21 cellular contexts compared by ENCODE assay signal in genomic region chr3:54086639-54087405, GRCh38. TPM values are rescaled to one million over a fixed set of nuclear protein-coding genes. Genes with fewer than 3 reads are reported as not detected.
A peak's percentile ranks its signal among the peaks of the same experiment; 100 is the strongest.
DNase-seq lines count a peak whose midpoint lies in the region; ATAC-seq, FAIRE-seq and TF ChIP-seq lines count a peak whose summit lies in the region.
"Had no signal": no experiment of that assay in that cellular context is flagged by ENCODE, and none has a peak within 500 bp of the region (broad histone marks: within the 10 kb centered on the region; RNA-seq: fewer than 3 reads in every experiment).

No MANE protein-coding gene starts in this region.

- no peaks in the 10 kb centered on the region for H3K36me3 ChIP-seq in Caco-2 (ENCODE audit: control insufficient read depth, insufficient read depth, low read length)
- no peaks in the 10 kb centered on the region for H3K36me3 ChIP-seq in neural progenitor cell
- H3K36me3 ChIP-seq in kidney (ENCODE audit: control insufficient read depth in 1 of 2, insufficient read depth in 2 of 2, low read length in 2 of 2), result no peaks in the 10 kb centered on the region
- H3K36me3 ChIP-seq in gastrocnemius medialis, result no peaks in the 10 kb centered on the region
- H3K36me3 ChIP-seq: BLaER1 treated with 17β-estradiol and CSF1 and Interleukin-3, amounts not matched to agents 10 nM and 100 nM; HAP-1 had no signal

- H3K9me3 ChIP-seq in Caco-2 (no peaks in the 10 kb centered on the region), neural progenitor cell (ENCODE audit: low read depth) (no peaks in the 10 kb centered on the region), kidney (ENCODE audit: control insufficient read depth in 1 of 2, low read length in 2 of 2) (no peaks in the 10 kb centered on the region), gastrocnemius medialis (no peaks in the 10 kb centered on the region)
- H3K9me3 ChIP-seq: HAP-1 had no signal

- BruUV-seq in Caco-2 (replicated peaks; lab: Mats Ljungman, UMichigan), result no TSS peak

- peaks cover 2% of the 10 kb centered on the region for H3K27me3 ChIP-seq in Caco-2 (replicated peaks; ENCODE audit: control insufficient read depth, insufficient read depth, low read length)
- peaks cover 44% of the 10 kb centered on the region for H3K27me3 ChIP-seq in neural progenitor cell
- H3K27me3 ChIP-seq in gastrocnemius medialis, result peaks cover 11 to 17% (median 16%) of the 10 kb centered on the region in 3 donors
- H3K27me3 ChIP-seq: BLaER1 treated with 17β-estradiol and CSF1 and Interleukin-3, amounts not matched to agents 10 nM and 100 nM had no signal

- intact Hi-C loops in Caco-2 (cut with micrococcal nuclease; ENCODE audit: unreplicated experiment), result no loop called here
- intact Hi-C loops in left colon (cut with DNase I, micrococcal nuclease), result no loop called here
- intact Hi-C loops in kidney (cut with DNase I), result no loop called here
- intact Hi-C loops in gastrocnemius medialis (cut with DNase I; ENCODE audit: low total_unique reads), result no loop called here

- POLR2A ChIA-PET in Caco-2 (lab: Charles Lee), result no interaction called here
- POLR2A ChIA-PET in WTC11 (lab: Charles Lee), result no interaction called here

- H3K27me3 Mint-ChIP-seq in Caco-2 (ENCODE audit: insufficient read depth, unreplicated experiment) (peaks cover 14% of the 10 kb centered on the region), WTC11 (ENCODE audit: low read depth) (peaks cover 33% of the 10 kb centered on the region), neural progenitor cell (ENCODE audit: insufficient read depth, low read depth) (peaks cover 12% of the 10 kb centered on the region)

- no peaks in the 10 kb centered on the region for H3K4me1 ChIP-seq in Caco-2
- H3K4me1 ChIP-seq in neural progenitor cell, result peaks cover 2% of the 10 kb centered on the region
- peaks cover 0 to 2% of the 10 kb centered on the region in 2 donors for H3K4me1 ChIP-seq in kidney (ENCODE audit: control insufficient read depth in 1 of 2, insufficient read depth in 1 of 2, low read depth in 1 of 2, low read length in 2 of 2)
- no peaks in the 10 kb centered on the region for H3K4me1 ChIP-seq in gastrocnemius medialis
- H3K4me1 ChIP-seq: BLaER1 treated with 17β-estradiol and CSF1 and Interleukin-3, amounts not matched to agents 10 nM and 100 nM had no signal

- no peak for TF ChIP-seq POLR2A in gastrocnemius medialis (IDR thresholded peaks at IDR 0.05)

- no peak overlapping the region for H3K4me3 ChIP-seq in Caco-2 (ENCODE audit: low read depth, low read length)
- H3K4me3 ChIP-seq in neural progenitor cell, result peak overlapping the region; percentile 41
- no peak overlapping the region for H3K4me3 ChIP-seq in foreskin fibroblast (ENCODE audit: low read depth in 1 of 2, low read length in 2 of 2)
- H3K4me3 ChIP-seq in kidney (ENCODE audit: low read length in 2 of 2), result peak overlapping the region in 1 of 2 donors; percentile 41
- no peak overlapping the region for H3K4me3 ChIP-seq in gastrocnemius medialis
- H3K4me3 ChIP-seq: BLaER1 treated with 17β-estradiol and CSF1 and Interleukin-3, amounts not matched to agents 10 nM and 100 nM; HAP-1; K562 had no signal

- H3K36me3 Mint-ChIP-seq in Caco-2 (ENCODE audit: insufficient read depth, unreplicated experiment) (no peaks in the 10 kb centered on the region), WTC11 (no peaks in the 10 kb centered on the region), neural progenitor cell (no peaks in the 10 kb centered on the region)
- H3K36me3 Mint-ChIP-seq: CD8-positive, alpha-beta memory T cell had no signal

- H2AFZ ChIP-seq in neural progenitor cell (replicated peaks), result no peak overlapping the region

- in situ Hi-C loops in gastrocnemius medialis (cut with MboI; ENCODE audit: low sequenced_read_pairs in 4 of 4), result no loop called here

- no peaks in the 10 kb centered on the region for H4K20me1 ChIP-seq in neural progenitor cell (ENCODE audit: low read depth)
- H4K20me1 ChIP-seq: BLaER1 treated with 17β-estradiol and CSF1 and Interleukin-3, amounts not matched to agents 10 nM and 100 nM had no signal

- TF ChIP-seq CTCF in Caco-2 (IDR thresholded peaks at IDR 0.05; ENCODE audit: insufficient read depth in 1 of 2, low read depth in 1 of 2, low read length in 1 of 2, severe bottlenecking in 1 of 2, unreplicated experiment in 1 of 2), result no peak
- no peak for TF ChIP-seq CTCF in WTC11 (IDR thresholded peaks at IDR 0.05)
- TF ChIP-seq CTCF in neural progenitor cell (IDR thresholded peaks at IDR 0.05), result no peak
- no peak for TF ChIP-seq CTCF in foreskin fibroblast (IDR thresholded peaks at IDR 0.05; ENCODE audit: low read depth, low read length)
- TF ChIP-seq CTCF in kidney (IDR thresholded peaks at IDR 0.05; ENCODE audit: borderline replicate concordance, extremely low read depth, insufficient read depth), result no peak
- no peak for TF ChIP-seq CTCF in gastrocnemius medialis (IDR thresholded peaks at IDR 0.05 in 4 of 5, conservative IDR thresholded peaks at IDR 0.05 in 1 of 5)

- H3K79me2 ChIP-seq in neural progenitor cell (ENCODE audit: low read depth), result no peaks in the 10 kb centered on the region

- DNase-seq in Caco-2 (no peak), WTC11 (ENCODE audit: low spot score) (no peak), left colon (no peak), neural progenitor cell (ENCODE audit: low spot score) (no peak), DMS 273 treated with DMSO at 0.1 percent for 48 hours (lab: John Stamatoyannopoulos, UW) (no peak), foreskin fibroblast (no peak), kidney (no peak), gastrocnemius medialis (no peak)
- DNase-seq: CD8-positive, alpha-beta memory T cell; MV-4-11; NCI-H1417 treated with DMSO at 0.1 percent for 48 hours; NCI-H2029 treated with DMSO at 0.1 percent for 48 hours; NCI-H446 treated with DMSO at 0.1 percent for 48 hours; NCI-H774 had no signal

- H3K4me3 Mint-ChIP-seq in Caco-2 (ENCODE audit: unreplicated experiment) (peak overlapping the region; percentile 47), WTC11 (peak overlapping the region; percentile 65), neural progenitor cell (peak overlapping the region; percentile 72)
- H3K4me3 Mint-ChIP-seq: CD8-positive, alpha-beta memory T cell had no signal

- no peak overlapping the region for H3K9ac ChIP-seq in neural progenitor cell
- H3K9ac ChIP-seq in kidney (ENCODE audit: low read length in 2 of 2), result no peak overlapping the region
- H3K9ac ChIP-seq: BLaER1 treated with 17β-estradiol and CSF1 and Interleukin-3, amounts not matched to agents 10 nM and 100 nM had no signal

- CTCF ChIA-PET in Caco-2 (lab: Charles Lee) (no interaction called here), WTC11 (lab: Charles Lee) (interaction anchor here (0.8 to 1.1 kb wide), 2 partner anchors 12 to 148 kb away, joined by 3 read pairs; no protein-coding TSS in a partner anchor)

- peak overlapping the region; percentile 86 for H3K4me2 ChIP-seq in neural progenitor cell
- H3K4me2 ChIP-seq: BLaER1 treated with 17β-estradiol and CSF1 and Interleukin-3, amounts not matched to agents 10 nM and 100 nM had no signal

- ATAC-seq in WTC11, result no peak; the same call in 1 of the 2 replicates
- peak; percentile 64 for ATAC-seq in left colon
- ATAC-seq in gastrocnemius medialis, result no peak
- ATAC-seq: K562 had no signal

- H3K27ac ChIP-seq in neural progenitor cell, result no peak overlapping the region
- no peak overlapping the region for H3K27ac ChIP-seq in kidney (ENCODE audit: low read depth in 2 of 2, low read length in 2 of 2)
- no peak overlapping the region for H3K27ac ChIP-seq in gastrocnemius medialis
- H3K27ac ChIP-seq: BLaER1 treated with 17β-estradiol and CSF1 and Interleukin-3, amounts not matched to agents 10 nM and 100 nM; RWPE1 had no signal

- H3K4me1 Mint-ChIP-seq in Caco-2 (ENCODE audit: low read depth, unreplicated experiment), result no peaks in the 10 kb centered on the region
- H3K4me1 Mint-ChIP-seq in WTC11, result peaks cover 39% of the 10 kb centered on the region
- H3K4me1 Mint-ChIP-seq in neural progenitor cell, result peaks cover 5% of the 10 kb centered on the region
- H3K4me1 Mint-ChIP-seq: CD8-positive, alpha-beta memory T cell had no signal

- H3K27ac Mint-ChIP-seq in Caco-2 (ENCODE audit: unreplicated experiment), result no peak overlapping the region
- H3K27ac Mint-ChIP-seq in WTC11, result no peak overlapping the region
- no peak overlapping the region for H3K27ac Mint-ChIP-seq in neural progenitor cell
- H3K27ac Mint-ChIP-seq: CD8-positive, alpha-beta memory T cell had no signal

- H3F3A ChIP-seq in neural progenitor cell (ENCODE audit: low read depth), result no peaks in the 10 kb centered on the region

- FAIRE-seq in kidney (lab: Jason Lieb, UNC), result no peak
- FAIRE-seq: A204.1, GM12892, HTR-8/SVneo, K562 had no signal

- H3K9me3 Mint-ChIP-seq in Caco-2 (ENCODE audit: unreplicated experiment) (no peaks in the 10 kb centered on the region), WTC11 (no peaks in the 10 kb centered on the region), neural progenitor cell (no peaks in the 10 kb centered on the region)

TF ChIP-seq in WTC11, 78 proteins besides CTCF, POLR2A, EP300 and RAD21:
- TF ChIP-seq ETV6 (CRISPR knock-in tag; IDR thresholded peaks at IDR 0.05), result no peak
- TF ChIP-seq TP53 (CRISPR knock-in tag; IDR thresholded peaks at IDR 0.05), result no peak
TF ChIP-seq in WTC11: peak in this region for 0.

RNA-seq across cellular contexts. Expression of gene CACNA2D3, which starts 35.5 kb away (rescaled TPM):
- total RNA-seq in Caco-2 (2022) (0.39 TPM in 1 of 2 replicates, not detected in the other), WTC11 (2021) (4.0 to 5.0 TPM (median 4.9 TPM) in 3 replicates), left colon (under 1 TPM; 0.24 to 0.64 TPM), neural progenitor cell (ENCODE audit: low replicate concordance) (0.43 TPM in 1 of 2 replicates, not detected in the other), kidney (11.2 TPM), gastrocnemius medialis (10 to 100 TPM in 1 of 4 donors, 1 to 10 TPM in 3; 4.7 to 14.4 (median 7.1) TPM)
- polyA plus RNA-seq in kidney (ENCODE audit: insufficient read depth, low read depth, low replicate concordance), result 5.7 TPM
- total RNA-seq: CD8-positive, alpha-beta memory T cell; K562 had no signal
- polyA plus RNA-seq: CD8-positive, alpha-beta memory T cell had no signal
